11 cellular contexts compared by ENCODE assay signal in genomic region chr14:62304172-62304571, GRCh38.
"Had no signal": no experiment of that assay in that cellular context is flagged by ENCODE, and none has a peak within 500 bp of the region (broad histone marks: within the 10 kb centered on the region; RNA-seq: fewer than 3 reads in every experiment).

No MANE protein-coding gene starts in this region.

- H3K36me3 ChIP-seq: esophagus muscularis mucosa, left ventricle myocardium inferior, stomach, uterus had no signal

- DNase-seq: activated CD4-positive, alpha-beta memory T cell treated with anti-CD3 and anti-CD28 coated beads for 36 hours; activated naive CD4-positive, alpha-beta T cell treated with Interleukin-2 at 50 U/mL for 16 hours; activated naive CD8-positive, alpha-beta T cell treated with anti-CD3 and anti-CD28 coated beads, Interleukin-2, amount 50 U/mL, for 24 hours; left ventricle myocardium inferior; mesenchymal stem cell; stimulated activated CD4-positive, alpha-beta T cell treated with anti-CD3 and anti-CD28 coated beads, Interleukin-4, amount 100 ng/mL, for 24 hours; stomach; T-helper 9 cell; uterus had no signal

- H3K9me3 ChIP-seq: esophagus muscularis mucosa, left ventricle myocardium inferior, stomach, uterus had no signal

- H3K27me3 ChIP-seq: esophagus muscularis mucosa, stomach, uterus had no signal

- H3K4me1 ChIP-seq: left ventricle myocardium inferior, stomach, uterus had no signal

- FAIRE-seq: astrocyte had no signal

- H3K27ac ChIP-seq: esophagus muscularis mucosa, left ventricle myocardium inferior, stomach, uterus had no signal

- ATAC-seq: activated naive CD8-positive, alpha-beta T cell treated with anti-CD3 and anti-CD28 coated beads, Interleukin-2, amount 50 U/mL, for 24 hours had no signal

- H3K4me3 ChIP-seq: esophagus muscularis mucosa, left ventricle myocardium inferior, stomach, uterus had no signal
